In the genomic region with DNA sequence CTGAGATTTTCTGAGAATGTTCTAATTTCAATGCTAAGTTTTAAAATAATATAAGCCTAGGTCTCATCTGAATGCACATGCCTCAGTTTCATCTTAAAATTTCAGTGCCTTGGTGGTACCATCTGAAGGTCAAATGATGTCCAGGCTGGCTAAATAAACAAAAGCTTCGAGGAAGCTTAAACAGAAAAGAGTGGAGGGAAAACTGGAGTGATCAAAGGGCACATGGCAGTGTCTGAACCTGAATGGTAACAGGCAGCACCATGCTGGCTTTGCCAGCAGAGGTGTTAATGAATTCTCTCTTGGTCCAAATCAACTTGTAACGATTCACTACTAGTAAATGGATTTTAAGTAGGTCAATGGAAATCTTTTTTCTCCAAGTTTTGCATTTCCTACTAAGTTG, we compare ENCODE assay signal across 39 cellular contexts.
"Had no signal": no experiment of that assay in that cellular context is flagged by ENCODE, and none has a peak within 500 bp of the region (broad histone marks: within the 10 kb centered on the region; RNA-seq: fewer than 3 reads in every experiment).

No MANE protein-coding gene starts in this region.

- H3K27ac ChIP-seq: adrenal gland, cardiac muscle cell, VCaP had no signal

- H3K4me1 ChIP-seq: adrenal gland had no signal

- H3K9me3 Mint-ChIP-seq: activated CD4-positive, alpha-beta memory T cell treated with anti-CD3 and anti-CD28 coated beads for 36 hours; activated CD8-positive, alpha-beta T cell treated with anti-CD3 and anti-CD28 coated beads for 36 hours; activated naive CD4-positive, alpha-beta T cell treated with anti-CD3 and anti-CD28 coated beads for 36 hours; activated naive CD8-positive, alpha-beta T cell treated with anti-CD3 and anti-CD28 coated beads for 36 hours; activated T-cell treated with anti-CD3 and anti-CD28 coated beads, Interleukin-2, amount 50 U/mL, for 4 hours; activated T-cell treated with anti-CD3 and anti-CD28 coated beads, Interleukin-2, amount 50 U/mL, for 72 hours; activated T-helper 1 cell treated with anti-CD3 and anti-CD28 coated beads, Interleukin-12 subunit alpha, Interleukin-12 subunit beta, Interleukin-2, Interleukin-4 antibody, amounts not matched to agents 30 ng/mL and 10 ng/mL and 1 ng/mL, durations not matched to agents 14 hours and 24 hours and 36 hours; activated T-helper 17 cell treated with anti-CD3 and anti-CD28 coated beads, Interleukin-2, amount 50 U/mL, for 72 hours; brain; central memory CD8-positive, alpha-beta T cell; T-helper 1 cell treated with Interleukin-12 subunit alpha and Interleukin-12 subunit beta and Interleukin-4 antibody, amounts not matched to agents 30 μg/mL and 1 μg/mL, for 36 hours; T-helper 2 cell treated with Interferon-gamma antibody and Interleukin-4, amounts not matched to agents 5 μg/mL and 100 μg/mL, for 36 hours had no signal

- H3K36me3 ChIP-seq: adrenal gland, cardiac muscle cell had no signal

- H3K27ac Mint-ChIP-seq: activated CD4-positive, alpha-beta memory T cell treated with anti-CD3 and anti-CD28 coated beads for 36 hours; activated CD4-positive, alpha-beta T cell treated with anti-CD3 and anti-CD28 coated beads for 36 hours; activated CD8-positive, alpha-beta T cell treated with anti-CD3 and anti-CD28 coated beads for 36 hours; activated naive CD4-positive, alpha-beta T cell treated with anti-CD3 and anti-CD28 coated beads for 36 hours; activated naive CD4-positive, alpha-beta T cell treated with anti-CD3 and anti-CD28 coated beads, Interleukin-2, amount 50 U/mL, for 72 hours; activated naive CD8-positive, alpha-beta T cell treated with anti-CD3 and anti-CD28 coated beads for 36 hours; activated T-cell treated with anti-CD3 and anti-CD28 coated beads, Interleukin-2, amount 50 U/mL, for 72 hours; activated T-helper 1 cell treated with anti-CD3 and anti-CD28 coated beads, Interleukin-12 subunit alpha, Interleukin-12 subunit beta, Interleukin-2, Interleukin-4 antibody, amounts not matched to agents 30 ng/mL and 10 ng/mL and 1 ng/mL, durations not matched to agents 14 hours and 24 hours and 36 hours; activated T-helper 17 cell treated with anti-CD3 and anti-CD28 coated beads, Interleukin-2, amount 50 U/mL, for 72 hours; brain; T-helper 1 cell treated with Interleukin-12 subunit alpha and Interleukin-12 subunit beta and Interleukin-4 antibody, amounts not matched to agents 30 μg/mL and 1 μg/mL, for 36 hours; T-helper 2 cell treated with Interferon-gamma antibody and Interleukin-4, amounts not matched to agents 5 μg/mL and 100 μg/mL, for 36 hours had no signal

- ATAC-seq: activated CD4-positive, alpha-beta T cell treated with anti-CD3 and anti-CD28 coated beads for 36 hours; activated CD4-positive, CD25-positive, alpha-beta regulatory T cell treated with anti-CD3 and anti-CD28 coated beads, Interleukin-2, amount 50 U/mL, for 24 hours; activated CD8-positive, alpha-beta T cell treated with anti-CD3 and anti-CD28 coated beads for 36 hours; activated naive CD4-positive, alpha-beta T cell treated with anti-CD3 and anti-CD28 coated beads, Interleukin-2, amount 50 U/mL, for 72 hours; activated T-cell treated with anti-CD3 and anti-CD28 coated beads, Interleukin-2, amount 50 U/mL, for 4 hours; activated T-cell treated with anti-CD3 and anti-CD28 coated beads, Interleukin-2, amount 50 U/mL, for 72 hours; activated T-helper 17 cell treated with anti-CD3 and anti-CD28 coated beads, Interleukin-2, amount 50 U/mL, for 72 hours had no signal

- H3K4me3 Mint-ChIP-seq: activated CD4-positive, alpha-beta memory T cell treated with anti-CD3 and anti-CD28 coated beads for 36 hours; activated CD4-positive, alpha-beta T cell treated with anti-CD3 and anti-CD28 coated beads for 36 hours; activated CD8-positive, alpha-beta T cell treated with anti-CD3 and anti-CD28 coated beads for 36 hours; activated naive CD4-positive, alpha-beta T cell treated with anti-CD3 and anti-CD28 coated beads for 36 hours; activated naive CD8-positive, alpha-beta T cell treated with anti-CD3 and anti-CD28 coated beads for 36 hours; activated T-cell treated with anti-CD3 and anti-CD28 coated beads, Interleukin-2, amount 50 U/mL, for 4 hours; activated T-cell treated with anti-CD3 and anti-CD28 coated beads, Interleukin-2, amount 50 U/mL, for 72 hours; activated T-helper 1 cell treated with anti-CD3 and anti-CD28 coated beads, Interleukin-12 subunit alpha, Interleukin-12 subunit beta, Interleukin-2, Interleukin-4 antibody, amounts not matched to agents 30 ng/mL and 10 ng/mL and 1 ng/mL, durations not matched to agents 14 hours and 24 hours and 36 hours; activated T-helper 17 cell treated with anti-CD3 and anti-CD28 coated beads, Interleukin-2, amount 50 U/mL, for 72 hours; brain; central memory CD8-positive, alpha-beta T cell; T-helper 1 cell treated with Interleukin-12 subunit alpha and Interleukin-12 subunit beta and Interleukin-4 antibody, amounts not matched to agents 30 μg/mL and 1 μg/mL, for 36 hours; T-helper 2 cell treated with Interferon-gamma antibody and Interleukin-4, amounts not matched to agents 5 μg/mL and 100 μg/mL, for 36 hours had no signal

- H3K27me3 Mint-ChIP-seq: brain had no signal

- DNase-seq: activated CD4-positive, alpha-beta memory T cell treated with anti-CD3 and anti-CD28 coated beads for 36 hours; activated CD4-positive, alpha-beta T cell treated with anti-CD3 and anti-CD28 coated beads for 1 hour; activated CD4-positive, alpha-beta T cell treated with anti-CD3 and anti-CD28 coated beads for 36 hours; activated CD4-positive, alpha-beta T cell treated with anti-CD3 and anti-CD28 coated beads for 48 hours; activated CD4-positive, alpha-beta T cell treated with anti-CD3 and anti-CD28 coated beads, Interleukin-2, amount 50 U/mL, for 1 hour; activated CD4-positive, alpha-beta T cell treated with anti-CD3 and anti-CD28 coated beads, Interleukin-2, amount 50 U/mL, for 4 hours; activated CD4-positive, CD25-positive, alpha-beta regulatory T cell; activated CD8-positive, alpha-beta memory T cell treated with anti-CD3 and anti-CD28 coated beads, Interleukin-2, amount 50 U/mL, for 4 hours; activated CD8-positive, alpha-beta T cell treated with anti-CD3 and anti-CD28 coated beads for 36 hours; activated effector memory CD4-positive, alpha-beta T cell treated with anti-CD3 and anti-CD28 coated beads, Interleukin-2, amount 50 U/mL, for 16 hours; activated gamma-delta T cell treated with Interleukin-2 at 50 U/mL for 16 hours; activated naive CD4-positive, alpha-beta T cell; activated naive CD4-positive, alpha-beta T cell treated with anti-CD3 and anti-CD28 coated beads for 36 hours; activated naive CD4-positive, alpha-beta T cell treated with anti-CD3 and anti-CD28 coated beads, Interleukin-2, amount 50 U/mL, for 16 hours; activated naive CD8-positive, alpha-beta T cell treated with anti-CD3 and anti-CD28 coated beads for 36 hours; activated T-cell treated with anti-CD3 and anti-CD28 coated beads for 4 hours; activated T-cell treated with anti-CD3 and anti-CD28 coated beads, Interleukin-2, amount 50 U/mL, for 1 hour; activated T-cell treated with anti-CD3 and anti-CD28 coated beads, Interleukin-2, amount 50 U/mL, for 4 hours; activated T-cell treated with anti-CD3 and anti-CD28 coated beads, Interleukin-2, amount 50 U/mL, for 72 hours; adrenal gland; amniotic stem cell; aorta; caudate nucleus; cerebellar nuclear complex; T-helper 1 cell; T-helper 2 cell; T-helper 9 cell had no signal

- FAIRE-seq: bronchial epithelial cell, TTC549 had no signal

- H3K36me3 Mint-ChIP-seq: activated CD4-positive, alpha-beta memory T cell treated with anti-CD3 and anti-CD28 coated beads for 36 hours; activated naive CD4-positive, alpha-beta T cell treated with anti-CD3 and anti-CD28 coated beads, Interleukin-2, amount 50 U/mL, for 72 hours; activated naive CD8-positive, alpha-beta T cell treated with anti-CD3 and anti-CD28 coated beads for 36 hours; brain had no signal

- H3K9me3 ChIP-seq: adrenal gland had no signal

- H3K27me3 ChIP-seq: adrenal gland, cardiac muscle cell had no signal

- H3K4me1 Mint-ChIP-seq: activated CD4-positive, alpha-beta T cell treated with anti-CD3 and anti-CD28 coated beads for 36 hours; activated naive CD8-positive, alpha-beta T cell treated with anti-CD3 and anti-CD28 coated beads for 36 hours; activated T-helper 17 cell treated with anti-CD3 and anti-CD28 coated beads, Interleukin-2, amount 50 U/mL, for 72 hours; brain; central memory CD8-positive, alpha-beta T cell had no signal

- H3K4me3 ChIP-seq: adrenal gland, cardiac muscle cell had no signal
